7 cellular contexts compared by ENCODE assay signal in the genomic region with DNA sequence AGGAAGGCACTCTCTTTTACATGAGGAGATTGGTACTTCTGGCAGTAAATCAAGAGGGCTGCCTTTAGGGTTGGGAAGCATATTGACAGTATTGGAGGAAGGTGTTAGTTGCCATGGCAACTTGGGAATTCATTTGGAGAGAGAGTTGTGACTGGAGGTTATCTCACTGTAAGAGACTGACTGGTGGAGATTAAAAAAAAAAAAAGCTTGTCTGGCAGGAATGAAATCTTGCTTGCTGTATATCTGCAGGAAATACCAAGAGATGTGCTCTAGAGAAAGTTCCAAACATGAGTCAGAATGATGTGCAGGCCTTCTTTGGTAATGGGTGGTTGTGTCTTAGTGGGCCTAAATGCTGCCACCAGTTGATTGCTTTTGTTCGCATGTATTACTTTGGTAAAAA. TPM values are rescaled to one million over a fixed set of nuclear protein-coding genes. Genes with fewer than 3 reads are reported as not detected.
A peak's percentile ranks its signal among the peaks of the same experiment; 100 is the strongest.
DNase-seq lines count a peak whose midpoint lies in the region; ATAC-seq, FAIRE-seq and TF ChIP-seq lines count a peak whose summit lies in the region.
"Not testable (repeated sequence)": the region's sequence is repeated elsewhere in the genome, so short reads cannot be mapped to it uniquely, and the experiment has no call there.
"Had no signal": no experiment of that assay in that cellular context is flagged by ENCODE, and none has a peak within 500 bp of the region (broad histone marks: within the 10 kb centered on the region; RNA-seq: fewer than 3 reads in every experiment).

No MANE protein-coding gene starts in this region.

- H3K9ac ChIP-seq in IMR-90 (ENCODE audit: low read depth, low read length); K562 (ENCODE audit: insufficient read depth in 1 of 2, low read depth in 2 of 2, low read length in 2 of 2): not testable (repeated sequence)

- H3K4me1 ChIP-seq in IMR-90 (ENCODE audit: control insufficient read depth, insufficient read depth, low read length); K562 (replicated peaks in 1 of 2; ENCODE audit: control insufficient read depth in 2 of 2, insufficient read depth in 2 of 2, low read length in 2 of 2); left lung: not testable (repeated sequence)

- TF ChIP-seq CTCF in IMR-90 (conservative IDR thresholded peaks at IDR 0.05; ENCODE audit: low read depth, low read length); WTC11 (IDR thresholded peaks at IDR 0.05); K562 (IDR thresholded peaks at IDR 0.05 in 2 of 3, conservative IDR thresholded peaks at IDR 0.05 in 1 of 3; ENCODE audit: insufficient read depth in 2 of 3, low read depth in 1 of 3, low read length in 3 of 3); left lung (IDR thresholded peaks at IDR 0.05): not testable (repeated sequence)

- not testable (repeated sequence) for H3K27ac Mint-ChIP-seq in WTC11

- peak; percentile 65 for FAIRE-seq in RCC 7860 (lab: Jason Lieb, UNC)
- FAIRE-seq in K562 (lab: Jason Lieb, UNC), result not testable (repeated sequence)

- H3K27ac ChIP-seq in IMR-90 (ENCODE audit: insufficient read depth, low read length); K562 (ENCODE audit: extremely low read depth, low read depth, low read length); left lung: not testable (repeated sequence)

- POLR2A ChIA-PET in IMR-90 (lab: Charles Lee; ENCODE audit: unreplicated experiment); WTC11 (lab: Charles Lee); K562 (lab: Yijun Ruan, JAX): not testable (repeated sequence)

- not testable (repeated sequence) for H2AK5ac ChIP-seq in IMR-90 (ENCODE audit: low read depth, low read length)

- H2BK120ac ChIP-seq in IMR-90 (ENCODE audit: low read depth, low read length), result not testable (repeated sequence)

- intact Hi-C loops in IMR-90 (cut with micrococcal nuclease); K562 (cut with micrococcal nuclease); left lung (cut with DNase I): not testable (repeated sequence)

- H3K9me3 Mint-ChIP-seq in WTC11, result not testable (repeated sequence)

- H3K56ac ChIP-seq in IMR-90 (ENCODE audit: extremely low read depth, insufficient read depth, low read length), result not testable (repeated sequence)

- H4K8ac ChIP-seq in IMR-90 (ENCODE audit: low read depth in 2 of 2, low read length in 2 of 2), result not testable (repeated sequence)

- WGBS in IMR-90 (ENCODE audit: extremely low coverage in 2 of 2, insufficient read length in 1 of 2), 2 experiments, result no CpG with 5 or more reads among the region's 1 CpG
- whole genome bisulfite sequencing in K562 (ENCODE audit: insufficient coverage, low coverage, missing lambda C conversion rate), result no CpG with 5 or more reads among the region's 1 CpG

- not testable (repeated sequence) for H2BK5ac ChIP-seq in IMR-90 (ENCODE audit: low read depth, low read length, poor library complexity, severe bottlenecking)

- dilution Hi-C loops in IMR-90 (cut with HindIII; ENCODE audit: low sequenced_read_pairs, unreplicated experiment), result not testable (repeated sequence)

- H3K79me1 ChIP-seq in IMR-90 (ENCODE audit: low read depth in 1 of 2, low read length in 2 of 2), result not testable (repeated sequence)

- H2BK15ac ChIP-seq in IMR-90 (ENCODE audit: low read depth, low read length), result not testable (repeated sequence)

- not testable (repeated sequence) for H3K4me3 ChIP-seq in IMR-90 (ENCODE audit: insufficient read depth, low read depth, low read length); K562; left lung

- TF ChIP-seq POLR2A in IMR-90 (IDR thresholded peaks at IDR 0.05; ENCODE audit: low read depth, low read length); K562 (conservative IDR thresholded peaks at IDR 0.05): not testable (repeated sequence)

- H4K20me1 ChIP-seq in IMR-90 (ENCODE audit: insufficient read depth, low read length); K562 (replicated peaks; ENCODE audit: control insufficient read depth, insufficient read depth, low read length): not testable (repeated sequence)

- not testable (repeated sequence) for H4K91ac ChIP-seq in IMR-90 (ENCODE audit: insufficient read depth, low read depth, low read length)

- H4K5ac ChIP-seq in IMR-90 (ENCODE audit: low read depth, low read length), result not testable (repeated sequence)

- BruUV-seq in IMR-90 (replicated peaks; lab: Mats Ljungman, UMichigan); K562 (replicated peaks; lab: Mats Ljungman, UMichigan): not testable (repeated sequence)

- H3K14ac ChIP-seq in IMR-90 (replicated peaks; ENCODE audit: low read depth, low read length), result not testable (repeated sequence)

- H3K36me3 Mint-ChIP-seq in WTC11, result not testable (repeated sequence)

- not testable (repeated sequence) for H3K4me3 Mint-ChIP-seq in WTC11

- H3K9me3 ChIP-seq in IMR-90 (ENCODE audit: control insufficient read depth, insufficient read depth, low read length); K562 (replicated peaks; ENCODE audit: control insufficient read depth, insufficient read depth, low read depth, low read length); left lung: not testable (repeated sequence)

- not testable (repeated sequence) for TF ChIP-seq RAD21 in IMR-90 (IDR thresholded peaks at IDR 0.05; ENCODE audit: low read length); K562 (CRISPR knock-in tag; conservative IDR thresholded peaks at IDR 0.05 in 1 of 2, IDR thresholded peaks at IDR 0.05 in 1 of 2)

- not testable (repeated sequence) for H2AK9ac ChIP-seq in IMR-90 (replicated peaks; ENCODE audit: low read depth, low read length, poor library complexity)

- H3K27me3 Mint-ChIP-seq in WTC11 (ENCODE audit: low read depth), result not testable (repeated sequence)

- H3K9me1 ChIP-seq in IMR-90 (ENCODE audit: insufficient read depth, low read length); K562 (ENCODE audit: control insufficient read depth, insufficient read depth, low read length): not testable (repeated sequence)

- ATAC-seq in IMR-90 (ENCODE audit: low read depth), result peak; percentile 94
- peak; percentile 71 for ATAC-seq in WTC11
- ATAC-seq in K562, result peak; percentile 43
- ATAC-seq in left lung, result peak; percentile 12
- ATAC-seq in stimulated activated naive CD8-positive, alpha-beta T cell treated with anti-CD3 and anti-CD28 coated beads, Interleukin-15, Interleukin-2, amounts not matched to agents 100 U/mL and 50 U/mL, for 24 hours, result peak; percentile 43

- not testable (repeated sequence) for DNase-seq in IMR-90; RCC 7860 (ENCODE audit: low spot score); WTC11 (ENCODE audit: low spot score); K562 (ENCODE audit: extremely low read depth in 1 of 4, low spot score in 3 of 4); left lung; stimulated activated naive CD8-positive, alpha-beta T cell treated with anti-CD3 and anti-CD28 coated beads, Interleukin-15, Interleukin-2, amounts not matched to agents 100 U/mL and 50 U/mL, for 24 hours

- not testable (repeated sequence) for H3K36me3 ChIP-seq in IMR-90 (ENCODE audit: control insufficient read depth, insufficient read depth, low read length); K562 (ENCODE audit: control insufficient read depth, insufficient read depth, low read length); left lung

- in situ Hi-C loops in IMR-90 (cut with MboI; ENCODE audit: low sequenced_read_pairs); K562 (cut with MboI): not testable (repeated sequence)

- not testable (repeated sequence) for H2AFZ ChIP-seq in IMR-90 (replicated peaks; ENCODE audit: low read length, poor library complexity); K562 (ENCODE audit: low read depth, low read length)

- not testable (repeated sequence) for H3K4me1 Mint-ChIP-seq in WTC11

- CTCF ChIA-PET in IMR-90 (lab: Yijun Ruan, JAX); WTC11 (lab: Charles Lee); K562 (lab: Yijun Ruan, JAX; ENCODE audit: low intra/inter-chr PET ratio): not testable (repeated sequence)

- not testable (repeated sequence) for H3K27me3 ChIP-seq in IMR-90 (ENCODE audit: control insufficient read depth, insufficient read depth, low read length); K562 (ENCODE audit: control insufficient read depth in 2 of 2, insufficient read depth in 2 of 2, low read length in 2 of 2); left lung

- H3K4ac ChIP-seq in IMR-90 (ENCODE audit: low read depth, low read length), result not testable (repeated sequence)

- TF ChIP-seq EP300 in K562 (IDR thresholded peaks at IDR 0.05; ENCODE audit: low read length), result not testable (repeated sequence)

- H3K4me2 ChIP-seq in IMR-90 (ENCODE audit: low read depth, low read length); K562 (ENCODE audit: insufficient read depth, low read length): not testable (repeated sequence)

- not testable (repeated sequence) for H3K18ac ChIP-seq in IMR-90 (ENCODE audit: low read depth, low read length)

- H3K79me2 ChIP-seq in K562 (ENCODE audit: control insufficient read depth, insufficient read depth, low read length), result not testable (repeated sequence)

- not testable (repeated sequence) for H3K23ac ChIP-seq in IMR-90 (ENCODE audit: low read depth, low read length)

- not testable (repeated sequence) for H2BK20ac ChIP-seq in IMR-90 (ENCODE audit: low read depth, low read length)

RNA-seq across cellular contexts. Expression of a gene that starts 59.1 kb away (rescaled TPM):
- total RNA-seq in IMR-90 (2012; rRNA removed) (12.7 and 13.9 TPM in 2 replicates), WTC11 (2021) (50.2 to 67.6 TPM (median 53.9 TPM) in 3 replicates), K562 (2014; rRNA removed) (7.7 and 12.3 TPM in 2 replicates), K562 (2014; rRNA removed; fragmentation: Illumina TruSeq; extraction: Trizol) (10.1 and 11.6 TPM in 2 replicates), K562 (2015; rRNA removed; fragmentation: Illumina TruSeq; extraction: Trizol) (7.9 and 8.7 TPM in 2 replicates), K562 (2021) (21.1 and 21.9 TPM in 2 replicates), left lung (10 to 100 TPM; 23.4 to 28.1 TPM)
- polyA plus RNA-seq in IMR-90 (2012; rRNA removed) (4.0 and 5.6 TPM in 2 replicates), K562 (2011; rRNA removed) (8.8 and 9.3 TPM in 2 replicates), K562 (2014; fragmentation: Illumina TruSeq; extraction: Trizol) (6.4 and 7.4 TPM in 2 replicates), K562 (2014; fragmentation: Nextera tagmentation; extraction: Ambion mirVana) (1 to 10 TPM; 5.1 to 6.6 TPM), K562 (2014; rRNA removed) (5.0 and 5.9 TPM in 2 replicates)
- polyA plus RNA-seq in IMR-90 (2012; cell fraction: cytosol; rRNA removed), result 0.99 and 2.3 TPM in 2 replicates
- 2.1 and 9.8 TPM in 2 replicates for polyA plus RNA-seq in IMR-90 (2012; cell fraction: nucleus; rRNA removed; ENCODE audit: low replicate concordance)
- 11.1 and 23.4 TPM in 2 replicates for total RNA-seq in K562 (2011; cell fraction: chromatin; rRNA removed; ENCODE audit: low replicate concordance)
- 9.5 and 11.6 TPM in 2 replicates for total RNA-seq in K562 (2011; cell fraction: nucleolus; rRNA removed)
- 17.5 and 23.4 TPM in 2 replicates for total RNA-seq in K562 (2011; cell fraction: nucleoplasm; rRNA removed)
- polyA plus RNA-seq in K562 (2011; cell fraction: cytosol; rRNA removed), result 3.9 and 6.6 TPM in 2 replicates
- polyA plus RNA-seq in K562 (2011; cell fraction: nucleus; rRNA removed), result 7.4 and 7.6 TPM in 2 replicates
- 5.0 and 7.5 TPM in 2 replicates for polyA plus RNA-seq in K562 (2012)
- 22.8 and 24.9 TPM in 2 replicates for polyA minus RNA-seq in K562 (2011; rRNA and poly(A)+ RNA removed)
- 12.6 and 16.4 TPM in 2 replicates for polyA minus RNA-seq in K562 (2011; cell fraction: cytosol; rRNA and poly(A)+ RNA removed)
- polyA minus RNA-seq in K562 (2011; cell fraction: nucleus; rRNA and poly(A)+ RNA removed), result 11.8 and 12.4 TPM in 2 replicates

RNA-seq across cellular contexts. Expression of a gene that starts 59.8 kb away (rescaled TPM):
- total RNA-seq in IMR-90 (2012; rRNA removed), result 1.6 and 2.8 TPM in 2 replicates
- polyA plus RNA-seq in IMR-90 (2012; rRNA removed), result 2.2 and 3.4 TPM in 2 replicates
- 0.59 and 1.5 TPM in 2 replicates for polyA plus RNA-seq in IMR-90 (2012; cell fraction: cytosol; rRNA removed)
- 0.67 and 9.8 TPM in 2 replicates for polyA plus RNA-seq in IMR-90 (2012; cell fraction: nucleus; rRNA removed; ENCODE audit: low replicate concordance)
- 22.0 to 24.0 TPM (median 23.3 TPM) in 3 replicates for total RNA-seq in WTC11 (2021)
- 19.4 and 39.9 TPM in 2 replicates for total RNA-seq in K562 (2011; cell fraction: chromatin; rRNA removed; ENCODE audit: low replicate concordance)
- 19.5 and 22.2 TPM in 2 replicates for total RNA-seq in K562 (2011; cell fraction: nucleolus; rRNA removed)
- total RNA-seq in K562 (2011; cell fraction: nucleoplasm; rRNA removed), result 56.9 and 85.5 TPM in 2 replicates
- 20.8 and 23.4 TPM in 2 replicates for total RNA-seq in K562 (2014; rRNA removed)
- 33.1 and 38.1 TPM in 2 replicates for total RNA-seq in K562 (2014; rRNA removed; fragmentation: Illumina TruSeq; extraction: Trizol)
- 30.0 and 32.2 TPM in 2 replicates for total RNA-seq in K562 (2015; rRNA removed; fragmentation: Illumina TruSeq; extraction: Trizol)
- total RNA-seq in K562 (2021), result 21.9 and 26.1 TPM in 2 replicates
- 47.6 and 52.3 TPM in 2 replicates for polyA plus RNA-seq in K562 (2011; rRNA removed)
- 15.7 and 26.6 TPM in 2 replicates for polyA plus RNA-seq in K562 (2011; cell fraction: cytosol; rRNA removed)
- polyA plus RNA-seq in K562 (2011; cell fraction: nucleus; rRNA removed), result 22.6 and 31.2 TPM in 2 replicates
- 24.1 and 28.2 TPM in 2 replicates for polyA plus RNA-seq in K562 (2012)
- polyA plus RNA-seq in K562 (2014; fragmentation: Illumina TruSeq; extraction: Trizol), result 43.3 and 61.7 TPM in 2 replicates
- 10 to 100 TPM; 11.8 to 13.4 TPM for polyA plus RNA-seq in K562 (2014; fragmentation: Nextera tagmentation; extraction: Ambion mirVana)
- polyA plus RNA-seq in K562 (2014; rRNA removed), result 31.5 and 36.7 TPM in 2 replicates
- 61.9 and 70.9 TPM in 2 replicates for polyA minus RNA-seq in K562 (2011; rRNA and poly(A)+ RNA removed)
- polyA minus RNA-seq in K562 (2011; cell fraction: cytosol; rRNA and poly(A)+ RNA removed), result 19.7 and 20.0 TPM in 2 replicates
- 15.6 and 33.1 TPM in 2 replicates for polyA minus RNA-seq in K562 (2011; cell fraction: nucleus; rRNA and poly(A)+ RNA removed)
- total RNA-seq in left lung, result 1 to 10 TPM; 1.1 to 1.4 TPM
- total RNA-seq: CD4-positive, alpha-beta memory T cell had no signal

Comparison
In these comparisons a context has a peak if more than half of its experiments do, and no peak if none do; other contexts are left out.
1. ATAC-seq: peak in every context shown above with its lines; median percentile 94 in IMR-90; 71 in WTC11; 43 in K562; 43 in stimulated activated naive CD8-positive, alpha-beta T cell treated with anti-CD3 and anti-CD28 coated beads, Interleukin-15, Interleukin-2, amounts not matched to agents 100 U/mL and 50 U/mL, for 24 hours; 12 in left lung.